24 cellular contexts compared by ENCODE assay signal in genomic region chr10:4405828-4406227, GRCh38.
"Had no signal": no experiment of that assay in that cellular context is flagged by ENCODE, and none has a peak within 500 bp of the region (broad histone marks: within the 10 kb centered on the region; RNA-seq: fewer than 3 reads in every experiment).

No MANE protein-coding gene starts in this region.

- H3K36me3 ChIP-seq: colonic mucosa, ovary, tibial artery, upper lobe of left lung, vagina had no signal

- H3K27me3 ChIP-seq: colonic mucosa, ovary, tibial artery, upper lobe of left lung, vagina had no signal

- DNase-seq: colonic mucosa; effector CD4-positive, alpha-beta T cell; endodermal cell; erythroblast; foreskin melanocyte; head of caudate nucleus; hippocampal formation; kidney glomerular epithelial cell; mammary epithelial cell; natural killer cell; nucleus accumbens; ovary; right cardiac atrium; stimulated activated CD4-positive, alpha-beta T cell treated with anti-CD3 and anti-CD28 coated beads, Interleukin-4, amount 100 ng/mL, for 1 hour; stimulated activated CD8-positive, alpha-beta memory T cell treated with anti-CD3 and anti-CD28 coated beads, Interleukin-4, amount 100 ng/mL, for 48 hours; tibial artery; upper lobe of left lung had no signal

- H3K27ac ChIP-seq: colonic mucosa, ovary, tibial artery, upper lobe of left lung, vagina had no signal

- H3K27ac Mint-ChIP-seq: endodermal cell; mesothelial cell of epicardium; natural killer cell; stimulated activated effector memory CD8-positive, alpha-beta T cell treated with anti-CD3 and anti-CD28 coated beads, Interleukin-12 subunit alpha, Interleukin-12 subunit beta, amount 100 ng/mL, for 72 hours; stimulated activated naive CD8-positive, alpha-beta T cell treated with anti-CD3 and anti-CD28 coated beads, Interleukin-15, Interleukin-2, amounts not matched to agents 100 ng/mL and 50 ng/mL, for 24 hours had no signal

- H3K9me3 Mint-ChIP-seq: endodermal cell; mesothelial cell of epicardium; natural killer cell; neural crest cell; stimulated activated effector memory CD8-positive, alpha-beta T cell treated with anti-CD3 and anti-CD28 coated beads, Interleukin-12 subunit alpha, Interleukin-12 subunit beta, amount 100 ng/mL, for 72 hours; stimulated activated naive CD8-positive, alpha-beta T cell treated with anti-CD3 and anti-CD28 coated beads, Interleukin-15, Interleukin-2, amounts not matched to agents 100 ng/mL and 50 ng/mL, for 24 hours had no signal

- H3K9me3 ChIP-seq: colonic mucosa, ovary, tibial artery, upper lobe of left lung, vagina had no signal

- H3K4me3 Mint-ChIP-seq: endodermal cell; mesothelial cell of epicardium; natural killer cell; neural crest cell; stimulated activated effector memory CD8-positive, alpha-beta T cell treated with anti-CD3 and anti-CD28 coated beads, Interleukin-12 subunit alpha, Interleukin-12 subunit beta, amount 100 ng/mL, for 72 hours; stimulated activated naive CD8-positive, alpha-beta T cell treated with anti-CD3 and anti-CD28 coated beads, Interleukin-15, Interleukin-2, amounts not matched to agents 100 ng/mL and 50 ng/mL, for 24 hours had no signal

- H3K4me3 ChIP-seq: colonic mucosa, ovary, tibial artery, upper lobe of left lung, vagina had no signal

- H3K4me1 ChIP-seq: colonic mucosa, upper lobe of left lung, vagina had no signal

- H3K36me3 Mint-ChIP-seq: mesothelial cell of epicardium; natural killer cell; stimulated activated effector memory CD8-positive, alpha-beta T cell treated with anti-CD3 and anti-CD28 coated beads, Interleukin-12 subunit alpha, Interleukin-12 subunit beta, amount 100 ng/mL, for 72 hours had no signal

- H3K4me1 Mint-ChIP-seq: endodermal cell, mesothelial cell of epicardium, natural killer cell, neural crest cell had no signal

- FAIRE-seq: endothelial cell of umbilical vein, islet of Langerhans had no signal

- ATAC-seq: natural killer cell; right cardiac atrium; stimulated activated effector memory CD8-positive, alpha-beta T cell treated with anti-CD3 and anti-CD28 coated beads, Interleukin-12 subunit alpha, Interleukin-12 subunit beta, amount 100 ng/mL, for 72 hours had no signal
